ENCODE assay signal across 9 cellular contexts in genomic region chr6:150418825-150419594, GRCh38. TPM values are rescaled to one million over a fixed set of nuclear protein-coding genes. Genes with fewer than 3 reads are reported as not detected.
DNase-seq lines count a peak whose midpoint lies in the region; ATAC-seq and TF ChIP-seq lines count a peak whose summit lies in the region.
"Had no signal": no experiment of that assay in that cellular context is flagged by ENCODE, and none has a peak within 500 bp of the region (broad histone marks: within the 10 kb centered on the region; RNA-seq: fewer than 3 reads in every experiment).

No MANE protein-coding gene starts in this region.

- H3K9me3 ChIP-seq in SJCRH30 (replicated peaks) (no peaks in the 10 kb centered on the region), cardiac muscle cell (ENCODE audit: low read depth) (no peaks in the 10 kb centered on the region), aorta (ENCODE audit: control insufficient read depth, low read length) (no peaks in the 10 kb centered on the region)

- no peaks in the 10 kb centered on the region for H3K36me3 ChIP-seq in SJCRH30
- H3K36me3 ChIP-seq in cardiac muscle cell: no peaks in the 10 kb centered on the region
- no peaks in the 10 kb centered on the region for H3K36me3 ChIP-seq in aorta (ENCODE audit: control insufficient read depth in 1 of 2, insufficient read depth in 2 of 2, low read length in 1 of 2)

- no peaks in the 10 kb centered on the region for H3K36me3 Mint-ChIP-seq in progenitor cell of endocrine pancreas (ENCODE audit: insufficient read depth)

- ATAC-seq in HG02973 (IDR thresholded peaks at IDR 0.05; ENCODE audit: unreplicated experiment): peak; percentile 53
- peak; percentile 82 for ATAC-seq in aorta (ENCODE audit: low FRiP score)
- no peak for ATAC-seq in HG03097 (IDR thresholded peaks at IDR 0.05; ENCODE audit: low FRiP score, unreplicated experiment)

- H3K9me3 Mint-ChIP-seq in progenitor cell of endocrine pancreas (ENCODE audit: low read depth): peaks cover 3% of the 10 kb centered on the region

- DNase-seq in CMK (ENCODE audit: low read depth): peak; percentile 54
- DNase-seq in SJCRH30: peak; percentile 64 to 74
- DNase-seq in activated naive CD8-positive, alpha-beta T cell treated with anti-CD3 and anti-CD28 coated beads, Interleukin-2, amount 50 U/mL, for 16 hours (ENCODE audit: low read depth, low spot score): peak; percentile 31
- peak; percentile 72 to 79 for DNase-seq in cardiac muscle cell (ENCODE audit: low read depth in 1 of 2, low spot score in 1 of 2)
- DNase-seq in progenitor cell of endocrine pancreas (ENCODE audit: low spot score, unreplicated experiment): peak; percentile 50
- peak; percentile 78 to 88 for DNase-seq in aorta

- intact Hi-C loops in aorta (cut with DNase I): loop anchor here (1.0 to 10.0 kb wide), 4 partner anchors 186 to 396 kb away; no protein-coding TSS in a partner anchor

- H3K27me3 Mint-ChIP-seq in progenitor cell of endocrine pancreas: peaks cover 23% of the 10 kb centered on the region

- peak overlapping the region; percentile 50 for H3K27ac Mint-ChIP-seq in progenitor cell of endocrine pancreas

- TF ChIP-seq CTCF in cardiac muscle cell (IDR thresholded peaks at IDR 0.05; ENCODE audit: low read depth, low read length) (peak; percentile 78), progenitor cell of endocrine pancreas (IDR thresholded peaks at IDR 0.05; ENCODE audit: unreplicated experiment) (peak; percentile 74)

- peaks cover 7% of the 10 kb centered on the region for H3K4me1 Mint-ChIP-seq in progenitor cell of endocrine pancreas (ENCODE audit: low read depth)

- H3K4me3 ChIP-seq in SJCRH30 (peak overlapping the region; percentile 12; the same call in 1 of the 2 replicates), cardiac muscle cell (no peak overlapping the region), aorta (ENCODE audit: low read length in 2 of 2) (peak overlapping the region; percentile 51 to 60)

- H3K4me3 Mint-ChIP-seq in progenitor cell of endocrine pancreas (ENCODE audit: low read depth): peak overlapping the region; percentile 54

- H3K27ac ChIP-seq in SJCRH30 (no peak overlapping the region), cardiac muscle cell (no peak overlapping the region), aorta (ENCODE audit: low read depth in 1 of 2, low read length in 2 of 2) (no peak overlapping the region)

- H3K27me3 ChIP-seq in SJCRH30 (no peaks in the 10 kb centered on the region), cardiac muscle cell (peaks cover 31% of the 10 kb centered on the region), aorta (ENCODE audit: control insufficient read depth in 1 of 2, insufficient read depth in 2 of 2, low read length in 1 of 2) (no peaks in the 10 kb centered on the region)

- 4% methylated on average over 23 of the region's 23 CpGs for WGBS in aorta, 2 donors

- H3K4me1 ChIP-seq in SJCRH30 (no peaks in the 10 kb centered on the region), cardiac muscle cell (ENCODE audit: low read depth) (no peaks in the 10 kb centered on the region), aorta (ENCODE audit: control insufficient read depth in 1 of 2, insufficient read depth in 2 of 2, low read length in 2 of 2) (no peaks in the 10 kb centered on the region)

RNA-seq across cellular contexts. Expression of gene IYD, which starts 50.2 kb away (rescaled TPM):
- total RNA-seq in SJCRH30 (2014; rRNA removed; shearing (Covaris generic)): not detected in 2 replicates
- total RNA-seq in cardiac muscle cell: not detected in 2 replicates
- polyA plus RNA-seq in cardiac muscle cell: not detected in 2 replicates
- 0.22 and 0.38 TPM in 2 replicates for total RNA-seq in progenitor cell of endocrine pancreas
- not detected for total RNA-seq in aorta
- polyA plus RNA-seq in aorta: 1 to 10 TPM in 1 of 2 donors, not detected in 1; 1.6 TPM
- total RNA-seq: T-helper 2 cell treated with Interferon-gamma antibody and Interleukin-4, amounts not matched to agents 100 ng/mL and 5 ng/mL, for 36 hours had no signal

Comparison
In these comparisons a context has a peak if more than half of its experiments do, and no peak if none do; other contexts are left out.
1. DNase-seq: peak in every context shown above with its lines; median percentile 83 in aorta; 76 in cardiac muscle cell; 69 in SJCRH30; 54 in CMK; 50 in progenitor cell of endocrine pancreas; 31 in activated naive CD8-positive, alpha-beta T cell treated with anti-CD3 and anti-CD28 coated beads, Interleukin-2, amount 50 U/mL, for 16 hours.